In the genomic region with DNA sequence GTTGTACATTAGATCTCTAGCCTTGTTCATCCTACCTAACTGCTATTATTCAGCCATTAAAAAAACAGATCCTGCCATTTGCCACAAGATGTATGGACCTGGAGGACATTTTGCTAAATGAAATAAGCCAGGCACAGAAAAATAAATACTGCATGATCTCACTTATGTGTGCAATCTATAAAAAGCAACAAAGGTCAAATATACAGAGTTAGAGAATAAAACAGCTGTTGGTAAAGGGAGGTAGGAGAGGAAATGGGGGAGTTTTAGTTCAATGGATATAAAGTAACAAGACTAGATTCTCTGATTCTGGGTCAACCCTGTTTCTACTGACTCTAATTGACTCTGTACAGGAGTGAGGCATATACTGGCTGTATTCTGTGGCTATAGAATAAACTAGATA, we compare ENCODE assay signal across 1 cellular context.
TF ChIP-seq lines count a peak whose summit lies in the region.

No MANE protein-coding gene starts in this region.

TF ChIP-seq in SK-N-SH treated with all-trans-retinoic acid at 6 μM for 48 hours, 23 proteins besides CTCF, POLR2A, EP300 and RAD21:
- TF ChIP-seq, protein P1, sequence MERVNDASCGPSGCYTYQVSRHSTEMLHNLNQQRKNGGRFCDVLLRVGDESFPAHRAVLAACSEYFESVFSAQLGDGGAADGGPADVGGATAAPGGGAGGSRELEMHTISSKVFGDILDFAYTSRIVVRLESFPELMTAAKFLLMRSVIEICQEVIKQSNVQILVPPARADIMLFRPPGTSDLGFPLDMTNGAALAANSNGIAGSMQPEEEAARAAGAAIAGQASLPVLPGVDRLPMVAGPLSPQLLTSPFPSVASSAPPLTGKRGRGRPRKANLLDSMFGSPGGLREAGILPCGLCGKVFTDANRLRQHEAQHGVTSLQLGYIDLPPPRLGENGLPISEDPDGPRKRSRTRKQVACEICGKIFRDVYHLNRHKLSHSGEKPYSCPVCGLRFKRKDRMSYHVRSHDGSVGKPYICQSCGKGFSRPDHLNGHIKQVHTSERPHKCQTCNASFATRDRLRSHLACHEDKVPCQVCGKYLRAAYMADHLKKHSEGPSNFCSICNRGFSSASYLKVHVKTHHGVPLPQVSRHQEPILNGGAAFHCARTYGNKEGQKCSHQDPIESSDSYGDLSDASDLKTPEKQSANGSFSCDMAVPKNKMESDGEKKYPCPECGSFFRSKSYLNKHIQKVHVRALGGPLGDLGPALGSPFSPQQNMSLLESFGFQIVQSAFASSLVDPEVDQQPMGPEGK (CRISPR knock-in tag; IDR thresholded peaks at IDR 0.05; ENCODE audit: borderline replicate concordance): no peak
- no peak for TF ChIP-seq ZNF8 (CRISPR knock-in tag; IDR thresholded peaks at IDR 0.05)
- no peak for TF ChIP-seq TOX (CRISPR knock-in tag; IDR thresholded peaks at IDR 0.05; ENCODE audit: borderline replicate concordance)
- TF ChIP-seq ZNF565 (CRISPR knock-in tag; conservative IDR thresholded peaks at IDR 0.05; ENCODE audit: low read depth): no peak
- no peak for TF ChIP-seq CSDC2 (CRISPR knock-in tag; IDR thresholded peaks at IDR 0.05)
- TF ChIP-seq TCF4 (CRISPR knock-in tag; IDR thresholded peaks at IDR 0.05; ENCODE audit: borderline replicate concordance): no peak
- TF ChIP-seq ISL1 (CRISPR knock-in tag; IDR thresholded peaks at IDR 0.05): no peak
- TF ChIP-seq TSHZ2 (CRISPR knock-in tag; IDR thresholded peaks at IDR 0.05): no peak
- TF ChIP-seq ARNTL (CRISPR knock-in tag; IDR thresholded peaks at IDR 0.05; ENCODE audit: borderline replicate concordance, low read depth): no peak
- TF ChIP-seq RARB (CRISPR knock-in tag; IDR thresholded peaks at IDR 0.05): no peak
- no peak for TF ChIP-seq ZC3H10 (CRISPR knock-in tag; IDR thresholded peaks at IDR 0.05)
- no peak for TF ChIP-seq CREB5 (CRISPR knock-in tag; IDR thresholded peaks at IDR 0.05; ENCODE audit: low read depth)
